In genomic region chr13:79671420-79671819, GRCh38 we compare ENCODE assay signal across 1 cellular context.
TF ChIP-seq lines count a peak whose summit lies in the region.

No MANE protein-coding gene starts in this region.

TF ChIP-seq in GM12878, 131 proteins besides CTCF, POLR2A, EP300 and RAD21 (continued from another document):
- TF ChIP-seq, protein P1, sequence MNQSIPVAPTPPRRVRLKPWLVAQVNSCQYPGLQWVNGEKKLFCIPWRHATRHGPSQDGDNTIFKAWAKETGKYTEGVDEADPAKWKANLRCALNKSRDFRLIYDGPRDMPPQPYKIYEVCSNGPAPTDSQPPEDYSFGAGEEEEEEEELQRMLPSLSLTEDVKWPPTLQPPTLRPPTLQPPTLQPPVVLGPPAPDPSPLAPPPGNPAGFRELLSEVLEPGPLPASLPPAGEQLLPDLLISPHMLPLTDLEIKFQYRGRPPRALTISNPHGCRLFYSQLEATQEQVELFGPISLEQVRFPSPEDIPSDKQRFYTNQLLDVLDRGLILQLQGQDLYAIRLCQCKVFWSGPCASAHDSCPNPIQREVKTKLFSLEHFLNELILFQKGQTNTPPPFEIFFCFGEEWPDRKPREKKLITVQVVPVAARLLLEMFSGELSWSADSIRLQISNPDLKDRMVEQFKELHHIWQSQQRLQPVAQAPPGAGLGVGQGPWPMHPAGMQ (IDR thresholded peaks at IDR 0.05; ENCODE audit: borderline replicate concordance), result no peak
